31 cellular contexts compared by ENCODE assay signal in genomic region chr6:81485395-81485794, GRCh38.
"Had no signal": no experiment of that assay in that cellular context is flagged by ENCODE, and none has a peak within 500 bp of the region (broad histone marks: within the 10 kb centered on the region; RNA-seq: fewer than 3 reads in every experiment).

No MANE protein-coding gene starts in this region.

- H3K9me3 Mint-ChIP-seq: activated B cell treated with CpG ODN at 0.5 μM for 24 hours; activated CD4-positive, alpha-beta memory T cell treated with anti-CD3 and anti-CD28 coated beads for 36 hours; activated naive CD4-positive, alpha-beta T cell treated with anti-CD3 and anti-CD28 coated beads for 36 hours; activated T-cell treated with anti-CD3 and anti-CD28 coated beads, Interleukin-2, amount 50 U/mL, for 4 hours; activated T-helper 1 cell treated with anti-CD3 and anti-CD28 coated beads, Interleukin-12 subunit alpha, Interleukin-12 subunit beta, Interleukin-2, Interleukin-4 antibody, amounts not matched to agents 30 ng/mL and 10 ng/mL and 1 ng/mL, durations not matched to agents 14 hours and 24 hours and 36 hours had no signal

- DNase-seq: activated B cell treated with CpG ODN at 0.5 μM for 24 hours; activated CD4-positive, alpha-beta memory T cell treated with anti-CD3 and anti-CD28 coated beads for 36 hours; activated CD4-positive, alpha-beta T cell treated with anti-CD3 and anti-CD28 coated beads for 4 hours; activated CD4-positive, alpha-beta T cell treated with anti-CD3 and anti-CD28 coated beads, Interleukin-2, amount 50 U/mL, for 1 hour; activated CD4-positive, CD25-positive, alpha-beta regulatory T cell treated with anti-CD3 and anti-CD28 coated beads, Interleukin-2, amount 50 U/mL, for 72 hours; activated CD8-positive, alpha-beta memory T cell treated with anti-CD3 and anti-CD28 coated beads, Interleukin-2, amount 50 U/mL, for 4 hours; activated gamma-delta T cell treated with Interleukin-2 at 50 U/mL for 16 hours; activated naive CD4-positive, alpha-beta T cell treated with anti-CD3 and anti-CD28 coated beads for 36 hours; activated T-cell treated with anti-CD3 and anti-CD28 coated beads for 4 hours; activated T-cell treated with anti-CD3 and anti-CD28 coated beads, Interleukin-2, amount 50 U/mL, for 4 hours; adrenal gland; body of pancreas; Kasumi-1; KG1; MG63; NCI-H1048; NCI-H1436 treated with DMSO at 0.1 percent for 48 hours; NCI-H1694 treated with DMSO at 0.1 percent for 48 hours; NCI-H2029; NCI-H345; NCI-H526; OCI-M1; Right ventricle myocardium superior; SW 1271; T-helper 1 cell; T-helper 2 cell; T-helper 9 cell had no signal

- H3K27ac ChIP-seq: adrenal gland, body of pancreas, breast epithelium, VCaP had no signal

- H3K27me3 Mint-ChIP-seq: activated B cell treated with CpG ODN at 0.5 μM for 24 hours; activated CD4-positive, alpha-beta memory T cell treated with anti-CD3 and anti-CD28 coated beads for 36 hours had no signal

- H3K27ac Mint-ChIP-seq: activated B cell treated with CpG ODN at 0.5 μM for 24 hours; activated CD4-positive, alpha-beta memory T cell treated with anti-CD3 and anti-CD28 coated beads for 36 hours; activated naive CD4-positive, alpha-beta T cell treated with anti-CD3 and anti-CD28 coated beads for 36 hours; activated naive CD4-positive, alpha-beta T cell treated with anti-CD3 and anti-CD28 coated beads, Interleukin-2, amount 50 U/mL, for 72 hours; activated T-helper 1 cell treated with anti-CD3 and anti-CD28 coated beads, Interleukin-12 subunit alpha, Interleukin-12 subunit beta, Interleukin-2, Interleukin-4 antibody, amounts not matched to agents 30 ng/mL and 10 ng/mL and 1 ng/mL, durations not matched to agents 14 hours and 24 hours and 36 hours had no signal

- H3K27me3 ChIP-seq: adrenal gland, body of pancreas, breast epithelium, MG63 had no signal

- H3K4me1 Mint-ChIP-seq: activated B cell treated with CpG ODN at 0.5 μM for 24 hours had no signal

- H3K36me3 Mint-ChIP-seq: activated CD4-positive, alpha-beta memory T cell treated with anti-CD3 and anti-CD28 coated beads for 36 hours; activated naive CD4-positive, alpha-beta T cell treated with anti-CD3 and anti-CD28 coated beads, Interleukin-2, amount 50 U/mL, for 72 hours had no signal

- H3K4me1 ChIP-seq: adrenal gland, body of pancreas, breast epithelium had no signal

- H3K4me3 ChIP-seq: adrenal gland, body of pancreas, breast epithelium, MG63 had no signal

- H3K36me3 ChIP-seq: adrenal gland, breast epithelium, MG63 had no signal

- H3K4me3 Mint-ChIP-seq: activated B cell treated with CpG ODN at 0.5 μM for 24 hours; activated CD4-positive, alpha-beta memory T cell treated with anti-CD3 and anti-CD28 coated beads for 36 hours; activated naive CD4-positive, alpha-beta T cell treated with anti-CD3 and anti-CD28 coated beads for 36 hours; activated T-cell treated with anti-CD3 and anti-CD28 coated beads, Interleukin-2, amount 50 U/mL, for 4 hours; activated T-helper 1 cell treated with anti-CD3 and anti-CD28 coated beads, Interleukin-12 subunit alpha, Interleukin-12 subunit beta, Interleukin-2, Interleukin-4 antibody, amounts not matched to agents 30 ng/mL and 10 ng/mL and 1 ng/mL, durations not matched to agents 14 hours and 24 hours and 36 hours had no signal

- ATAC-seq: activated naive CD4-positive, alpha-beta T cell treated with anti-CD3 and anti-CD28 coated beads, Interleukin-2, amount 50 U/mL, for 72 hours; activated T-cell treated with anti-CD3 and anti-CD28 coated beads, Interleukin-2, amount 50 U/mL, for 4 hours; body of pancreas had no signal
